1 cellular context compared by ENCODE assay signal in the genomic region with DNA sequence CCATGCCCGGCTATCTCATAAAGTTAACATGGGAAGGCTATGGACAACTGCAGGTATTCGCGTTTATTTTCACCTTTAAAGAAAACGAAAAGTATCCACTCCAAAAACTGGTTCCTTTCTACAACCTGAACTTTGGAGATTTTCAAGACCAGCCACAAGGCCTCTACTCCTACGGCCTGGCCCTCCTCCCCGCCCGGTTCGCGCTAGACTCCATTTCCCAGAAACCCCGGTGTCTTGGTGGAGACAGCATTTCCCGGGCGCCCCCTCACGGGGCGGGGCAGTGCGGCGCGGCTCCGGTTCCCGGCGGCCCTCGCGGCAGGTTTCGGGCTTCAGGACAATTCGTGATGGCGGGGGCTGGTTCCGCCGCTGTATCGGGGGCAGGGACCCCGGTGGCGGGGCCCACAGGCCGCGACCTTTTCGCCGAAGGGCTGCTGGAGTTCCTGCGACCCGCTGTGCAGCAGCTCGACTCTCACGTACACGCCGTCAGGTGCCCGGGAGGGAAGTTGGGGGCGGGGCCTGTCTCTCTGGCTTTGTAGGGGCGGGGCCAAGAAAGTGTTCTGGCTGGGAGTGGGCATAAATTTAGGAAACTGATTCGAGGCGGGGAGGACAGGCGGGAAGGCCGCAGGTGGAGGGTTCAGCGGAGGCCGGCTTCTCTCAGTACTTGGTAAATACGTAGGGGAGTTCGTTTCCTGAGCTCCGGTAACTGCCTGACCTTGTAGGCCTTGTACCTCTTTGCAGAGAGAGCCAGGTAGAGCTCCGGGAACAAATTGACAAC.
TF ChIP-seq lines count a peak whose summit lies in the region.

A gene with protein sequence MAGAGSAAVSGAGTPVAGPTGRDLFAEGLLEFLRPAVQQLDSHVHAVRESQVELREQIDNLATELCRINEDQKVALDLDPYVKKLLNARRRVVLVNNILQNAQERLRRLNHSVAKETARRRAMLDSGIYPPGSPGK (plus strand): TSS at position 304 of the 775 bp plus-strand sequence. CDS start 41 bp downstream, at position 345.

TF ChIP-seq in HepG2, 621 proteins besides CTCF, POLR2A, EP300 and RAD21 (continued from another document and continues in another):
- TF ChIP-seq SAP130 (CRISPR knock-in tag; IDR thresholded peaks at IDR 0.05; ENCODE audit: low read depth) (peak; percentile 84), MIER3 (CRISPR knock-in tag; IDR thresholded peaks at IDR 0.05; ENCODE audit: borderline replicate concordance) (no peak; the same call in 1 of the 2 replicates), CHD4 (IDR thresholded peaks at IDR 0.05; ENCODE audit: borderline replicate concordance, low read length) (no peak), ZNF619 (CRISPR knock-in tag; IDR thresholded peaks at IDR 0.05) (0 out of 2 replicates have a peak, but pooled peaks have one; percentile 18), HOXA5 (CRISPR knock-in tag; IDR thresholded peaks at IDR 0.05) (0 out of 2 replicates have a peak, but pooled peaks have one; percentile 44), ELF4 (CRISPR knock-in tag; IDR thresholded peaks at IDR 0.05; ENCODE audit: borderline replicate concordance) (no peak), HNRNPLL (IDR thresholded peaks at IDR 0.05; ENCODE audit: low read depth, low read length, poor library complexity, severe bottlenecking) (peak; percentile 74), CCDC6 (CRISPR knock-in tag; IDR thresholded peaks at IDR 0.05) (no peak), SP5 (CRISPR knock-in tag; IDR thresholded peaks at IDR 0.05; ENCODE audit: borderline replicate concordance, low read depth) (peak; percentile 91), RFXANK (CRISPR knock-in tag; IDR thresholded peaks at IDR 0.05) (no peak), TARDBP (CRISPR knock-in tag; IDR thresholded peaks at IDR 0.05) (peak; percentile 79), YEATS2 (CRISPR knock-in tag; IDR thresholded peaks at IDR 0.05; ENCODE audit: borderline replicate concordance) (peak; percentile 88), KAT7 (CRISPR knock-in tag; IDR thresholded peaks at IDR 0.05; ENCODE audit: borderline replicate concordance) (no peak), CREM (IDR thresholded peaks at IDR 0.05) (peak; percentile 65), CREM (CRISPR knock-in tag; IDR thresholded peaks at IDR 0.05) (no peak), ZSCAN9 (CRISPR knock-in tag; IDR thresholded peaks at IDR 0.05; ENCODE audit: borderline replicate concordance) (0 out of 2 replicates have a peak, but pooled peaks have one; percentile 70), ZNF710 (CRISPR knock-in tag; IDR thresholded peaks at IDR 0.05; ENCODE audit: borderline replicate concordance) (0 out of 2 replicates have a peak, but pooled peaks have one; percentile 20), RFXAP (CRISPR knock-in tag; IDR thresholded peaks at IDR 0.05; ENCODE audit: borderline replicate concordance) (0 out of 2 replicates have a peak, but pooled peaks have one; percentile 41), SRSF1 (optimal IDR thresholded peaks at IDR 0.05; ENCODE audit: low read depth, low read length) (peak; percentile 91), HOXA3 (CRISPR knock-in tag; IDR thresholded peaks at IDR 0.05) (peak; percentile 66), ARID4A (CRISPR knock-in tag; IDR thresholded peaks at IDR 0.05; ENCODE audit: borderline replicate concordance) (peak; percentile 77), ZNF850 (CRISPR knock-in tag; conservative IDR thresholded peaks at IDR 0.05) (no peak), MEF2D (CRISPR knock-in tag; IDR thresholded peaks at IDR 0.05) (peak; percentile 41; the same call in 1 of the 2 replicates), MED8 (CRISPR knock-in tag; IDR thresholded peaks at IDR 0.05; ENCODE audit: insufficient replicate concordance) (peak; percentile 74), ARNTL (CRISPR knock-in tag; IDR thresholded peaks at IDR 0.05) (0 out of 2 replicates have a peak, but pooled peaks have one; percentile 49), MAFF (IDR thresholded peaks at IDR 0.05; ENCODE audit: low read depth, low read length) (no peak), GTF2F1 (IDR thresholded peaks at IDR 0.05; ENCODE audit: low read length) (no peak), HCFC1 (IDR thresholded peaks at IDR 0.05; ENCODE audit: low read depth, low read length) (peak; percentile 76), ZGPAT (CRISPR knock-in tag; IDR thresholded peaks at IDR 0.05) (peak; percentile 82), KLF6 (CRISPR knock-in tag; IDR thresholded peaks at IDR 0.05) (peak; percentile 54; the same call in 1 of the 2 replicates), STAG1 (CRISPR knock-in tag; IDR thresholded peaks at IDR 0.05) (no peak), ZNF432 (CRISPR knock-in tag; IDR thresholded peaks at IDR 0.05; ENCODE audit: borderline replicate concordance) (no peak), ZNF468 (CRISPR knock-in tag; IDR thresholded peaks at IDR 0.05) (no peak), ZNF331 (CRISPR knock-in tag; IDR thresholded peaks at IDR 0.05) (peak; percentile 29; the same call in 1 of the 2 replicates), CENPT (CRISPR knock-in tag; IDR thresholded peaks at IDR 0.05; ENCODE audit: low read depth) (no peak), ZNF18 (CRISPR knock-in tag; IDR thresholded peaks at IDR 0.05; ENCODE audit: insufficient replicate concordance) (peak; percentile 66), KAT8 (CRISPR knock-in tag; IDR thresholded peaks at IDR 0.05) (peak; percentile 84), SOX6 (IDR thresholded peaks at IDR 0.05) (no peak), SOX6 (CRISPR knock-in tag; IDR thresholded peaks at IDR 0.05) (peak; percentile 52; the same call in 1 of the 2 replicates), MAF1 (CRISPR knock-in tag; IDR thresholded peaks at IDR 0.05; ENCODE audit: borderline replicate concordance) (peak; percentile 68; the same call in 1 of the 2 replicates), KLF12 (CRISPR knock-in tag; IDR thresholded peaks at IDR 0.05; ENCODE audit: borderline replicate concordance) (peak; percentile 85; the same call in 1 of the 2 replicates), HMGA1 (CRISPR knock-in tag; conservative IDR thresholded peaks at IDR 0.05) (no peak), ZFP1 (CRISPR knock-in tag; IDR thresholded peaks at IDR 0.05) (no peak), RCOR2 (CRISPR knock-in tag; IDR thresholded peaks at IDR 0.05) (no peak), NFKB2 (CRISPR knock-in tag; IDR thresholded peaks at IDR 0.05; ENCODE audit: borderline replicate concordance) (peak; percentile 63; the same call in 1 of the 2 replicates), ZNF678 (CRISPR knock-in tag; IDR thresholded peaks at IDR 0.05) (no peak), ESRRA (CRISPR knock-in tag; IDR thresholded peaks at IDR 0.05; ENCODE audit: low read depth) (peak; percentile 52; the same call in 1 of the 2 replicates)
- TF ChIP-seq, protein P1, sequence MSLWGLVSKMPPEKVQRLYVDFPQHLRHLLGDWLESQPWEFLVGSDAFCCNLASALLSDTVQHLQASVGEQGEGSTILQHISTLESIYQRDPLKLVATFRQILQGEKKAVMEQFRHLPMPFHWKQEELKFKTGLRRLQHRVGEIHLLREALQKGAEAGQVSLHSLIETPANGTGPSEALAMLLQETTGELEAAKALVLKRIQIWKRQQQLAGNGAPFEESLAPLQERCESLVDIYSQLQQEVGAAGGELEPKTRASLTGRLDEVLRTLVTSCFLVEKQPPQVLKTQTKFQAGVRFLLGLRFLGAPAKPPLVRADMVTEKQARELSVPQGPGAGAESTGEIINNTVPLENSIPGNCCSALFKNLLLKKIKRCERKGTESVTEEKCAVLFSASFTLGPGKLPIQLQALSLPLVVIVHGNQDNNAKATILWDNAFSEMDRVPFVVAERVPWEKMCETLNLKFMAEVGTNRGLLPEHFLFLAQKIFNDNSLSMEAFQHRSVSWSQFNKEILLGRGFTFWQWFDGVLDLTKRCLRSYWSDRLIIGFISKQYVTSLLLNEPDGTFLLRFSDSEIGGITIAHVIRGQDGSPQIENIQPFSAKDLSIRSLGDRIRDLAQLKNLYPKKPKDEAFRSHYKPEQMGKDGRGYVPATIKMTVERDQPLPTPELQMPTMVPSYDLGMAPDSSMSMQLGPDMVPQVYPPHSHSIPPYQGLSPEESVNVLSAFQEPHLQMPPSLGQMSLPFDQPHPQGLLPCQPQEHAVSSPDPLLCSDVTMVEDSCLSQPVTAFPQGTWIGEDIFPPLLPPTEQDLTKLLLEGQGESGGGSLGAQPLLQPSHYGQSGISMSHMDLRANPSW (CRISPR knock-in tag; IDR thresholded peaks at IDR 0.05; ENCODE audit: borderline replicate concordance) = no peak
- TF ChIP-seq, protein P2, sequence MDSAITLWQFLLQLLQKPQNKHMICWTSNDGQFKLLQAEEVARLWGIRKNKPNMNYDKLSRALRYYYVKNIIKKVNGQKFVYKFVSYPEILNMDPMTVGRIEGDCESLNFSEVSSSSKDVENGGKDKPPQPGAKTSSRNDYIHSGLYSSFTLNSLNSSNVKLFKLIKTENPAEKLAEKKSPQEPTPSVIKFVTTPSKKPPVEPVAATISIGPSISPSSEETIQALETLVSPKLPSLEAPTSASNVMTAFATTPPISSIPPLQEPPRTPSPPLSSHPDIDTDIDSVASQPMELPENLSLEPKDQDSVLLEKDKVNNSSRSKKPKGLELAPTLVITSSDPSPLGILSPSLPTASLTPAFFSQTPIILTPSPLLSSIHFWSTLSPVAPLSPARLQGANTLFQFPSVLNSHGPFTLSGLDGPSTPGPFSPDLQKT (CRISPR knock-in tag; IDR thresholded peaks at IDR 0.05; ENCODE audit: borderline replicate concordance) = 0 out of 2 replicates have a peak, but pooled peaks have one; percentile 22
